Comparison of ENCODE assay signal across 8 cellular contexts in genomic region chr9:36991516-36992134, GRCh38.
DNase-seq lines count a peak whose midpoint lies in the region; ATAC-seq and TF ChIP-seq lines count a peak whose summit lies in the region.

No MANE protein-coding gene starts in this region.

- peaks cover 0 to 7% of the 10 kb centered on the region in 2 donors for H3K9me3 Mint-ChIP-seq in effector memory CD8-positive, alpha-beta T cell

- no peak for TF ChIP-seq POLR2A in erythroblast (IDR thresholded peaks at IDR 0.05; ENCODE audit: low read length)

- CTCF ChIA-PET in GM10248 (lab: Yijun Ruan, JAX) = interaction anchor here (0.7 to 9.1 kb wide), 28 partner anchors 8 to 436 kb away, joined by 3 to 76 read pairs (median 3); partner anchors contain the start of genes PAX5 and ZCCHC7

- H3K27ac Mint-ChIP-seq in effector memory CD8-positive, alpha-beta T cell = no peak overlapping the region

- H3K4me1 Mint-ChIP-seq in effector memory CD8-positive, alpha-beta T cell (ENCODE audit: low read depth in 2 of 2) = peaks cover 0 to 7% of the 10 kb centered on the region in 2 donors

- peaks cover 57 to 82% of the 10 kb centered on the region in 2 donors for H3K27me3 Mint-ChIP-seq in effector memory CD8-positive, alpha-beta T cell

- peak; percentile 60 for DNase-seq in GM10248 (ENCODE audit: extremely low spot score)
- peak; percentile 29 for DNase-seq in RKO (ENCODE audit: low spot score)
- peak; percentile 48 to 67 for DNase-seq in erythroblast (lab: John Stamatoyannopoulos, UW)
- peak in 2 of 3 donors; percentile 31 to 32 for DNase-seq in stimulated activated CD4-positive, alpha-beta T cell treated with anti-CD3 and anti-CD28 coated beads, TNF-alpha, amount 100 ng/mL, for 48 hours (ENCODE audit: low read depth in 3 of 3)
- no peak for DNase-seq in effector memory CD8-positive, alpha-beta T cell

- H3K4me3 Mint-ChIP-seq in effector memory CD8-positive, alpha-beta T cell = no peak overlapping the region

- POLR2A ChIA-PET in GM10248 (lab: Yijun Ruan, JAX) = no interaction called here

- H3K36me3 Mint-ChIP-seq in effector memory CD8-positive, alpha-beta T cell (ENCODE audit: insufficient read depth) = peaks cover 7% of the 10 kb centered on the region

- no peak overlapping the region for H3K27ac ChIP-seq in 22Rv1

- TF ChIP-seq CTCF in 22Rv1 (IDR thresholded peaks at IDR 0.05) (peak; percentile 76), GM10248 (IDR thresholded peaks at IDR 0.05; ENCODE audit: control extremely low read depth, extremely low read depth, low read depth, missing control alignments) (peak; percentile 28)

- ATAC-seq in HG03520 (IDR thresholded peaks at IDR 0.05; ENCODE audit: unreplicated experiment) = no peak
- ATAC-seq in effector memory CD8-positive, alpha-beta T cell (replicated peaks) = no peak
- no peak for ATAC-seq in GM18907 (IDR thresholded peaks at IDR 0.05; ENCODE audit: unreplicated experiment)

Comparison
In these comparisons a context has a peak if more than half of its experiments do, and no peak if none do; other contexts are left out.
1. DNase-seq: peak in GM10248 (single experiment), RKO (single experiment), erythroblast (2 of 2) and stimulated activated CD4-positive, alpha-beta T cell treated with anti-CD3 and anti-CD28 coated beads, TNF-alpha, amount 100 ng/mL, for 48 hours (2 of 3); none in effector memory CD8-positive, alpha-beta T cell (0 of 3).